In the genomic region with DNA sequence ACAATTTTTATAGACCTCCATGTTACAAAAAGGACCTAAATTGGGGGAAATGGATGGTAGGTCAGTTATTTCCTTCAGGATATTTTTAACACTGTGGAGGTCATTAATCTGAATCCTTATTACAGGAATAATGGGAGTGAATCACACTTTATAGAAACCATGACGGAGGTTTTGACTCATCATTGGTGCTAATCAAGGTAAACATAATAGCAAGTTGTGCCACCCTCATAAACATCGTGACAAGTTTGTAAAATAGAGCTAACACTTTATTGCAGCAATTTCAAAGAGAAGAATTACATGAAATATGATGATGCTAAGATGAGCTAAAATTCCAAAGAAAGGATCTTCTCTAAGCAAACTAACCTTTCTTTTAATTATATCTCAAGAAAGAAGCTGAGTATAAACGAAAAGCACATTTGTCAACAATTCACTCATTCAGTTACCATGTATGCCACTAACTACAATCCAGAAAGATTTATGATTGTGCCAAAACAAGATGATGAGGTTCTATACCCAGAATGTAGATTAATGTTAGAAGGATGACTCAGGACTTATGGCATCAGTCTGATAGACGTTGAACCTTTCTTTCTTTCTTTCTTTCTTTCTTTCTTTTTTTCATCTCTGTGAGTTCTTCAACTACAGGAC, we compare ENCODE assay signal across 1 cellular context.
TF ChIP-seq lines count a peak whose summit lies in the region.

No MANE protein-coding gene starts in this region.

TF ChIP-seq in HepG2, 621 proteins besides CTCF, POLR2A, EP300 and RAD21:
- TF ChIP-seq, protein P1, sequence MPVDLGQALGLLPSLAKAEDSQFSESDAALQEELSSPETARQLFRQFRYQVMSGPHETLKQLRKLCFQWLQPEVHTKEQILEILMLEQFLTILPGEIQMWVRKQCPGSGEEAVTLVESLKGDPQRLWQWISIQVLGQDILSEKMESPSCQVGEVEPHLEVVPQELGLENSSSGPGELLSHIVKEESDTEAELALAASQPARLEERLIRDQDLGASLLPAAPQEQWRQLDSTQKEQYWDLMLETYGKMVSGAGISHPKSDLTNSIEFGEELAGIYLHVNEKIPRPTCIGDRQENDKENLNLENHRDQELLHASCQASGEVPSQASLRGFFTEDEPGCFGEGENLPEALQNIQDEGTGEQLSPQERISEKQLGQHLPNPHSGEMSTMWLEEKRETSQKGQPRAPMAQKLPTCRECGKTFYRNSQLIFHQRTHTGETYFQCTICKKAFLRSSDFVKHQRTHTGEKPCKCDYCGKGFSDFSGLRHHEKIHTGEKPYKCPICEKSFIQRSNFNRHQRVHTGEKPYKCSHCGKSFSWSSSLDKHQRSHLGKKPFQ (CRISPR knock-in tag; IDR thresholded peaks at IDR 0.05; ENCODE audit: insufficient replicate concordance): no peak
- no peak for TF ChIP-seq SOX13 (IDR thresholded peaks at IDR 0.05)
- TF ChIP-seq SOX13 (CRISPR knock-in tag; conservative IDR thresholded peaks at IDR 0.05 in 1 of 2, IDR thresholded peaks at IDR 0.05 in 1 of 2): no peak
- no peak for TF ChIP-seq MAF1 (CRISPR knock-in tag; IDR thresholded peaks at IDR 0.05; ENCODE audit: borderline replicate concordance)
- no peak for TF ChIP-seq CREB1 (IDR thresholded peaks at IDR 0.05)
- no peak for TF ChIP-seq CREB1 (CRISPR knock-in tag; IDR thresholded peaks at IDR 0.05)
- TF ChIP-seq, protein P2, sequence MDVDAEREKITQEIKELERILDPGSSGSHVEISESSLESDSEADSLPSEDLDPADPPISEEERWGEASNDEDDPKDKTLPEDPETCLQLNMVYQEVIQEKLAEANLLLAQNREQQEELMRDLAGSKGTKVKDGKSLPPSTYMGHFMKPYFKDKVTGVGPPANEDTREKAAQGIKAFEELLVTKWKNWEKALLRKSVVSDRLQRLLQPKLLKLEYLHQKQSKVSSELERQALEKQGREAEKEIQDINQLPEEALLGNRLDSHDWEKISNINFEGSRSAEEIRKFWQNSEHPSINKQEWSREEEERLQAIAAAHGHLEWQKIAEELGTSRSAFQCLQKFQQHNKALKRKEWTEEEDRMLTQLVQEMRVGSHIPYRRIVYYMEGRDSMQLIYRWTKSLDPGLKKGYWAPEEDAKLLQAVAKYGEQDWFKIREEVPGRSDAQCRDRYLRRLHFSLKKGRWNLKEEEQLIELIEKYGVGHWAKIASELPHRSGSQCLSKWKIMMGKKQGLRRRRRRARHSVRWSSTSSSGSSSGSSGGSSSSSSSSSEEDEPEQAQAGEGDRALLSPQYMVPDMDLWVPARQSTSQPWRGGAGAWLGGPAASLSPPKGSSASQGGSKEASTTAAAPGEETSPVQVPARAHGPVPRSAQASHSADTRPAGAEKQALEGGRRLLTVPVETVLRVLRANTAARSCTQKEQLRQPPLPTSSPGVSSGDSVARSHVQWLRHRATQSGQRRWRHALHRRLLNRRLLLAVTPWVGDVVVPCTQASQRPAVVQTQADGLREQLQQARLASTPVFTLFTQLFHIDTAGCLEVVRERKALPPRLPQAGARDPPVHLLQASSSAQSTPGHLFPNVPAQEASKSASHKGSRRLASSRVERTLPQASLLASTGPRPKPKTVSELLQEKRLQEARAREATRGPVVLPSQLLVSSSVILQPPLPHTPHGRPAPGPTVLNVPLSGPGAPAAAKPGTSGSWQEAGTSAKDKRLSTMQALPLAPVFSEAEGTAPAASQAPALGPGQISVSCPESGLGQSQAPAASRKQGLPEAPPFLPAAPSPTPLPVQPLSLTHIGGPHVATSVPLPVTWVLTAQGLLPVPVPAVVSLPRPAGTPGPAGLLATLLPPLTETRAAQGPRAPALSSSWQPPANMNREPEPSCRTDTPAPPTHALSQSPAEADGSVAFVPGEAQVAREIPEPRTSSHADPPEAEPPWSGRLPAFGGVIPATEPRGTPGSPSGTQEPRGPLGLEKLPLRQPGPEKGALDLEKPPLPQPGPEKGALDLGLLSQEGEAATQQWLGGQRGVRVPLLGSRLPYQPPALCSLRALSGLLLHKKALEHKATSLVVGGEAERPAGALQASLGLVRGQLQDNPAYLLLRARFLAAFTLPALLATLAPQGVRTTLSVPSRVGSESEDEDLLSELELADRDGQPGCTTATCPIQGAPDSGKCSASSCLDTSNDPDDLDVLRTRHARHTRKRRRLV (CRISPR knock-in tag; IDR thresholded peaks at IDR 0.05): no peak
- no peak for TF ChIP-seq TCF12 (IDR thresholded peaks at IDR 0.05)
- no peak for TF ChIP-seq TCF12 (CRISPR knock-in tag; IDR thresholded peaks at IDR 0.05)
- TF ChIP-seq IRF2 (CRISPR knock-in tag; IDR thresholded peaks at IDR 0.05): no peak
- no peak for TF ChIP-seq MTF1 (CRISPR knock-in tag; IDR thresholded peaks at IDR 0.05)
- no peak for TF ChIP-seq NR2F1 (CRISPR knock-in tag; IDR thresholded peaks at IDR 0.05)
- no peak for TF ChIP-seq ZNF777 (CRISPR knock-in tag; IDR thresholded peaks at IDR 0.05)
- TF ChIP-seq HCFC1 (IDR thresholded peaks at IDR 0.05; ENCODE audit: low read depth, low read length): no peak
- TF ChIP-seq EZH2 (conservative IDR thresholded peaks at IDR 0.05; ENCODE audit: low read depth, low read length): no peak
- no peak for TF ChIP-seq XBP1 (CRISPR knock-in tag; IDR thresholded peaks at IDR 0.05)
